Comparison of ENCODE assay signal across 24 cellular contexts in genomic region chr1:5707566-5708178, GRCh38.
DNase-seq lines count a peak whose midpoint lies in the region; ATAC-seq and TF ChIP-seq lines count a peak whose summit lies in the region.
"Had no signal": no experiment of that assay in that cellular context is flagged by ENCODE, and none has a peak within 500 bp of the region (broad histone marks: within the 10 kb centered on the region; RNA-seq: fewer than 3 reads in every experiment).

No MANE protein-coding gene starts in this region.

- H3K79me2 ChIP-seq in H9 (ENCODE audit: insufficient read depth, low read length) = no peaks in the 10 kb centered on the region

- H2AFZ ChIP-seq in H9 (ENCODE audit: low read length) = no peak overlapping the region

- H2BK5ac ChIP-seq in H9 (ENCODE audit: insufficient read length, low read length) = no peak overlapping the region

- no peak overlapping the region for H3K4me2 ChIP-seq in H9 (ENCODE audit: insufficient read depth, insufficient read length, low read length)

- H3K9me3 Mint-ChIP-seq in CD14-positive monocyte = peaks cover 0 to 14% (median 3%) of the 10 kb centered on the region in 7 donors
- no peaks in the 10 kb centered on the region; a peak in 1 of 5 replicates for H3K9me3 Mint-ChIP-seq in H9
- H3K9me3 Mint-ChIP-seq in neural crest cell = no peaks in the 10 kb centered on the region
- H3K9me3 Mint-ChIP-seq in activated naive CD8-positive, alpha-beta T cell treated with anti-CD3 and anti-CD28 coated beads for 36 hours = no peaks in the 10 kb centered on the region
- H3K9me3 Mint-ChIP-seq: activated naive CD8-positive, alpha-beta T cell treated with anti-CD3 and anti-CD28 coated beads, Interleukin-2, amount 10 ng/mL, durations not matched to agents 7 days and 5 days; activated T-helper 1 cell treated with anti-CD3 and anti-CD28 coated beads, Interleukin-12 subunit alpha, Interleukin-12 subunit beta, Interleukin-2, Interleukin-4 antibody, amounts not matched to agents 30 ng/mL and 10 ng/mL and 1 ng/mL, durations not matched to agents 14 hours and 24 hours and 36 hours; CD4-positive, alpha-beta memory T cell had no signal

- H3K23ac ChIP-seq in H9 (ENCODE audit: insufficient read length, low read depth, low read length) = no peak overlapping the region

- H3K18ac ChIP-seq in H9 (ENCODE audit: insufficient read length, low read depth, low read length) = no peak overlapping the region

- H3K4me1 Mint-ChIP-seq in CD14-positive monocyte (no peaks in the 10 kb centered on the region), H9 (peaks cover 8 to 12% of the 10 kb centered on the region in 2 experiments), neural crest cell (no peaks in the 10 kb centered on the region)
- H3K4me1 Mint-ChIP-seq in activated naive CD8-positive, alpha-beta T cell treated with anti-CD3 and anti-CD28 coated beads for 36 hours = no peaks in the 10 kb centered on the region
- H3K4me1 Mint-ChIP-seq: activated naive CD8-positive, alpha-beta T cell treated with anti-CD3 and anti-CD28 coated beads, Interleukin-2, amount 10 ng/mL, durations not matched to agents 7 days and 5 days; memory B cell had no signal

- H3K23me2 ChIP-seq in H9 (ENCODE audit: insufficient read length, low read depth, low read length, poor library complexity, severe bottlenecking) = no peaks in the 10 kb centered on the region

- no peak overlapping the region for H4K8ac ChIP-seq in H9 (replicated peaks; ENCODE audit: insufficient read length, low read depth, low read length)

- H3T11ph ChIP-seq in H9 (ENCODE audit: low read length) = no peak overlapping the region

- no peak overlapping the region for H3K4ac ChIP-seq in H9 (ENCODE audit: low read depth, low read length)

- no peak overlapping the region for H3K9ac ChIP-seq in H9 (ENCODE audit: extremely low read depth, insufficient read length, low read length)

- H3K27me3 Mint-ChIP-seq in CD14-positive monocyte (ENCODE audit: low read depth in 3 of 3) (peaks cover 0 to 5% (median 3%) of the 10 kb centered on the region in 3 donors), H9 (ENCODE audit: low read depth) (peaks cover 6% of the 10 kb centered on the region), neural crest cell (ENCODE audit: low read depth) (no peaks in the 10 kb centered on the region)
- no peaks in the 10 kb centered on the region for H3K27me3 Mint-ChIP-seq in activated naive CD8-positive, alpha-beta T cell treated with anti-CD3 and anti-CD28 coated beads for 36 hours

- no peaks in the 10 kb centered on the region for H3K27me3 ChIP-seq in H9 (ENCODE audit: insufficient read depth, low read length)

- H2BK12ac ChIP-seq in H9 (ENCODE audit: insufficient read length, low read depth, low read length) = no peak overlapping the region

- TF ChIP-seq CTCF in CD14-positive monocyte (IDR thresholded peaks at IDR 0.05) = no peak
- no peak for TF ChIP-seq CTCF in H9 (conservative IDR thresholded peaks at IDR 0.05)
- TF ChIP-seq CTCF in neural crest cell (conservative IDR thresholded peaks at IDR 0.05) = no peak

- intact Hi-C loops in CD14-positive monocyte (cut with micrococcal nuclease) = no loop called here

- H3K4me3 Mint-ChIP-seq in CD14-positive monocyte = no peak overlapping the region
- no peak overlapping the region for H3K4me3 Mint-ChIP-seq in H9
- no peak overlapping the region for H3K4me3 Mint-ChIP-seq in neural crest cell
- H3K4me3 Mint-ChIP-seq in activated naive CD8-positive, alpha-beta T cell treated with anti-CD3 and anti-CD28 coated beads for 36 hours = no peak overlapping the region
- H3K4me3 Mint-ChIP-seq: activated naive CD8-positive, alpha-beta T cell treated with anti-CD3 and anti-CD28 coated beads, Interleukin-2, amount 10 ng/mL, durations not matched to agents 7 days and 5 days; activated T-helper 1 cell treated with anti-CD3 and anti-CD28 coated beads, Interleukin-12 subunit alpha, Interleukin-12 subunit beta, Interleukin-2, Interleukin-4 antibody, amounts not matched to agents 30 ng/mL and 10 ng/mL and 1 ng/mL, durations not matched to agents 14 hours and 24 hours and 36 hours; CD4-positive, alpha-beta memory T cell; memory B cell; naive thymus-derived CD4-positive, alpha-beta T cell had no signal

- H3K36me3 Mint-ChIP-seq in CD14-positive monocyte = no peaks in the 10 kb centered on the region
- H3K36me3 Mint-ChIP-seq in H9 (ENCODE audit: insufficient read depth in 1 of 3, low read depth in 3 of 3) = no peaks in the 10 kb centered on the region
- no peaks in the 10 kb centered on the region for H3K36me3 Mint-ChIP-seq in neural crest cell (ENCODE audit: low read depth)
- no peaks in the 10 kb centered on the region for H3K36me3 Mint-ChIP-seq in activated naive CD8-positive, alpha-beta T cell treated with anti-CD3 and anti-CD28 coated beads for 36 hours
- H3K36me3 Mint-ChIP-seq: activated naive CD8-positive, alpha-beta T cell treated with anti-CD3 and anti-CD28 coated beads, Interleukin-2, amount 10 ng/mL, durations not matched to agents 7 days and 5 days; CD4-positive, alpha-beta memory T cell; memory B cell; naive thymus-derived CD4-positive, alpha-beta T cell had no signal

- no peaks in the 10 kb centered on the region for H3K79me1 ChIP-seq in H9 (ENCODE audit: insufficient read depth, low read depth, low read length, poor library complexity, severe bottlenecking)

- no peak overlapping the region for H3K56ac ChIP-seq in H9 (ENCODE audit: insufficient read length, low read depth, low read length)

- DNase-seq in CD14-positive monocyte (ENCODE audit: low spot score) = peak; percentile 22
- peak; percentile 46 for DNase-seq in H9
- DNase-seq in neural crest cell (ENCODE audit: low read depth, low spot score) = no peak
- DNase-seq in activated naive CD8-positive, alpha-beta T cell treated with anti-CD3 and anti-CD28 coated beads for 36 hours = no peak
- DNase-seq: activated naive CD8-positive, alpha-beta T cell treated with anti-CD3 and anti-CD28 coated beads, Interleukin-2, amount 10 ng/mL, durations not matched to agents 7 days and 5 days; CD4-positive, alpha-beta memory T cell; cerebellar nuclear complex; DMS53; erythroblast; foreskin melanocyte; GF-D8; naive thymus-derived CD4-positive, alpha-beta T cell; NCI-H1105 treated with DMSO at 0.1 percent for 48 hours; NCI-H510A treated with DMSO at 0.1 percent for 48 hours; NK-92 treated with Interleukin-12 subunit alpha and Interleukin-12 subunit beta, amount 100 ng/mL, for 24 hours; stimulated activated CD4-positive, alpha-beta T cell treated with anti-CD3 and anti-CD28 coated beads, Interleukin-15, amount 100 ng/mL, for 24 hours; substantia nigra had no signal

- H2BK20ac ChIP-seq in H9 (ENCODE audit: low read depth, low read length, poor library complexity, severe bottlenecking) = no peak overlapping the region

- H3K4me1 ChIP-seq in H9 (ENCODE audit: insufficient read depth, low read length) = no peaks in the 10 kb centered on the region; the same call in 1 of the 2 replicates

- no peak overlapping the region for H3K27ac ChIP-seq in H9 (ENCODE audit: insufficient read length, low read depth, low read length)

- no peak overlapping the region for H2BK120ac ChIP-seq in H9 (ENCODE audit: low read depth, low read length, poor library complexity, severe bottlenecking)

- H2BK15ac ChIP-seq in H9 (ENCODE audit: low read depth, low read length) = no peak overlapping the region

- H4K91ac ChIP-seq in H9 (ENCODE audit: insufficient read length, low read depth, low read length) = no peak overlapping the region

- no CpG with 5 or more reads among the region's 9 CpGs for WGBS in H9 (ENCODE audit: extremely low coverage, insufficient read length, low lambda C conversion rate)

- H4K5ac ChIP-seq in H9 (ENCODE audit: insufficient read length, low read depth, low read length) = no peak overlapping the region

- no peaks in the 10 kb centered on the region for H3K9me3 ChIP-seq in H9 (ENCODE audit: control insufficient read depth, low read depth, low read length)

- ATAC-seq in esophagus mucosa (peak; percentile 88), GM18909 (IDR thresholded peaks at IDR 0.05; ENCODE audit: poor library complexity, unreplicated experiment) (no peak), GM21825 (IDR thresholded peaks at IDR 0.05; ENCODE audit: unreplicated experiment) (no peak)
- ATAC-seq: activated CD4-positive, CD25-positive, alpha-beta regulatory T cell treated with anti-CD3 and anti-CD28 coated beads, Interleukin-2, amount 50 U/mL, for 24 hours; naive thymus-derived CD4-positive, alpha-beta T cell; sciatic nerve had no signal

- no peak overlapping the region for H2AK5ac ChIP-seq in H9 (ENCODE audit: insufficient read length, low read length)

- no peak overlapping the region for H3K14ac ChIP-seq in H9 (ENCODE audit: insufficient read depth, low read length)

- no peaks in the 10 kb centered on the region for H4K20me1 ChIP-seq in H9 (ENCODE audit: control insufficient read depth, insufficient read depth, insufficient read length)

- H3K27ac Mint-ChIP-seq in CD14-positive monocyte (peak overlapping the region in 1 of 7 donors; percentile 39), H9 (no peak overlapping the region), neural crest cell (ENCODE audit: unreplicated experiment) (peak overlapping the region; percentile 57)
- no peak overlapping the region for H3K27ac Mint-ChIP-seq in activated naive CD8-positive, alpha-beta T cell treated with anti-CD3 and anti-CD28 coated beads for 36 hours
- H3K27ac Mint-ChIP-seq: activated naive CD8-positive, alpha-beta T cell treated with anti-CD3 and anti-CD28 coated beads, Interleukin-2, amount 10 ng/mL, durations not matched to agents 7 days and 5 days; activated T-helper 1 cell treated with anti-CD3 and anti-CD28 coated beads, Interleukin-12 subunit alpha, Interleukin-12 subunit beta, Interleukin-2, Interleukin-4 antibody, amounts not matched to agents 30 ng/mL and 10 ng/mL and 1 ng/mL, durations not matched to agents 14 hours and 24 hours and 36 hours; memory B cell had no signal

Comparison
In these comparisons a context has a peak if more than half of its experiments do, and no peak if none do; other contexts are left out.
1. DNase-seq: peak in CD14-positive monocyte (single experiment) and H9 (single experiment); none in neural crest cell (single experiment) and activated naive CD8-positive, alpha-beta T cell treated with anti-CD3 and anti-CD28 coated beads for 36 hours (single experiment).